ENCODE assay signal across 8 cellular contexts in the genomic region with DNA sequence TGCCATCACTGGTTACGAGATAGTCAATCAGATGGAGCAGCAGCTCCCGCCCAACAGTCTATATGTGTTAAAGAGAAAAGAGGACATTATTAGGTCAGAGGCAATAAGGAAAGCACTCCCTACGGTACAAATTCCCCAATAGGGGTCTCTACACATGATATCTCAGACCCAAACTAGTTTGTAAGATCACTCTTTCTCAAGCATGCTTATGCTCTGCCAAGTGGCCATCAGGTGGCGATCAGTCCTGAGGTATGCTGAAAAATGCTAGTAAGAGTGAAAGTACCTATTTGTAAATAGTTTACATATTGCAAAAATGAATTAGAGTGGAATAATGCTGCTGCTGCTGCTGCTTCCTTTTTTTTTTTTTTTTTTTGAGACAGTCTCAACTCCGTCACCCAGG.
DNase-seq lines count a peak whose midpoint lies in the region; ATAC-seq lines count a peak whose summit lies in the region.

No MANE protein-coding gene starts in this region.

- no peaks in the 10 kb centered on the region for H3K9me3 ChIP-seq in HAP-1

- in situ Hi-C loops in HAP-1 (cut with MboI; ENCODE audit: low sequenced_read_pairs): loop anchor here (25.0 kb wide), 1 partner anchor 365 kb away; the partner anchor contains the start of gene CPSF6

- ATAC-seq in GM21825 (IDR thresholded peaks at IDR 0.05; ENCODE audit: unreplicated experiment): no peak

- H3K27me3 ChIP-seq in HAP-1 (ENCODE audit: low read depth): no peaks in the 10 kb centered on the region

- no peaks in the 10 kb centered on the region for H3K36me3 ChIP-seq in HAP-1 (replicated peaks)

- no peaks in the 10 kb centered on the region for H3K4me1 ChIP-seq in HAP-1

- peak; percentile 19 for DNase-seq in EL
- peak; percentile 13 to 23 for DNase-seq in HAP-1 (ENCODE audit: low spot score in 2 of 2)
- peak; percentile 3 for DNase-seq in RPMI7951 (ENCODE audit: low read depth)
- DNase-seq in kidney tubule cell (ENCODE audit: low spot score): peak; percentile 34
- no peak for DNase-seq in T1000 (lab: John Stamatoyannopoulos, UW)
- no peak for DNase-seq in Ammon's horn (ENCODE audit: low spot score)
- DNase-seq in NCI-H510A treated with DMSO at 0.1 percent for 48 hours (lab: John Stamatoyannopoulos, UW): no peak

- H3K4me3 ChIP-seq in HAP-1: no peak overlapping the region

Comparison
In these comparisons a context has a peak if more than half of its experiments do, and no peak if none do; other contexts are left out.
1. DNase-seq: peak in EL (single experiment), HAP-1 (2 of 2), RPMI7951 (single experiment) and kidney tubule cell (single experiment); none in T1000 (single experiment), Ammon's horn (single experiment) and NCI-H510A treated with DMSO at 0.1 percent for 48 hours (single experiment).